ENCODE assay signal across 9 cellular contexts in the genomic region with DNA sequence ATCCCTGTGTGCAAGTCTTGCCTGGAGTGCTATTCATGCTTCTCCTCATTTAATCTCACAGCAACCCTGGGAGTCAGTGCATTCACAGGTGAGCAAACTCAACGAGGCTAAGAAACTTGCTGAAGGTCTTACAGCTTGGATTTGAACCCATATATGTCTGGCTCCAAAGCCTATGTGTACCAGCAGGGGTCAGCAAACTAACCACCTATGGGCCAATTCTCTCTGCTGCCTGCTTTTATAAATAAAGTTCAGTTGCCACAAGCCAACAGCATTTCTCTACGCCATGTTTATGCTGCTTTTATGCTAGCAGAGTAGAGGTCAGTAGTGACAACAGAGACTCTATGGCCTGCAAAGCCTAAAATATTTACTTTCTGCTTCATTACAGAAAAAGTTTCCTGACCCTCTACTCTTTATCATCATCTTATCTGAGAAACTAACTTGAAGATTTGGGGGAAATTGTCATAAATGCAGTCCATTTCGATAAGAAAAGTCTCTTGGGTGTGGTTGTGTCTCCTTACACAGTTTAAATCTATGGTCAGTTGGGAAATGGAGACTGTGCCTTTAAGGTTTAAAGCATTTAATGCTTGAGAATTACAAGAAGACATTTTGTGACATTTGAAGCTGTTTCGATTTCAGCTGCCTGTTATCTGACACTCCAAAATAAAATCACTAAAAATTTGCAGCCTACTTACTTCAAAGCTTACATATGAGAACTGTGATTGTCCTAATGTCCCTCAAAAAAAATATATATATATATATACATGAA.
DNase-seq lines count a peak whose midpoint lies in the region; ATAC-seq and TF ChIP-seq lines count a peak whose summit lies in the region.
"Had no signal": no experiment of that assay in that cellular context is flagged by ENCODE, and none has a peak within 500 bp of the region (broad histone marks: within the 10 kb centered on the region; RNA-seq: fewer than 3 reads in every experiment).

No MANE protein-coding gene starts in this region.

- H3K27me3 Mint-ChIP-seq in activated T-cell treated with anti-CD3 and anti-CD28 coated beads, Interleukin-2, amount 50 U/mL, for 4 hours (ENCODE audit: low read depth) = no peaks in the 10 kb centered on the region
- H3K27me3 Mint-ChIP-seq: IgD-negative memory B cell had no signal

- H3K4me3 Mint-ChIP-seq in activated T-cell treated with anti-CD3 and anti-CD28 coated beads, Interleukin-2, amount 50 U/mL, for 4 hours = no peak overlapping the region
- H3K4me3 Mint-ChIP-seq: IgD-negative memory B cell had no signal

- no peaks in the 10 kb centered on the region for H3K9me3 Mint-ChIP-seq in activated T-cell treated with anti-CD3 and anti-CD28 coated beads, Interleukin-2, amount 50 U/mL, for 4 hours
- H3K9me3 Mint-ChIP-seq: IgD-negative memory B cell had no signal

- no peaks in the 10 kb centered on the region for H3K36me3 Mint-ChIP-seq in activated T-cell treated with anti-CD3 and anti-CD28 coated beads, Interleukin-2, amount 50 U/mL, for 4 hours (ENCODE audit: insufficient read depth)
- H3K36me3 Mint-ChIP-seq: IgD-negative memory B cell had no signal

- ATAC-seq in HG02884 (IDR thresholded peaks at IDR 0.05; ENCODE audit: unreplicated experiment) = peak; percentile 78
- no peak for ATAC-seq in activated T-cell treated with anti-CD3 and anti-CD28 coated beads, Interleukin-2, amount 50 U/mL, for 4 hours

- TF ChIP-seq CTCF in GM12872 (IDR thresholded peaks at IDR 0.05; ENCODE audit: insufficient read depth, low read depth, low read length) = peak; percentile 78

- DNase-seq in ACHN (peak; percentile 41), RKO (ENCODE audit: low spot score) (peak; percentile 53), foreskin melanocyte (peak; percentile 50), NCI-H1048 (lab: John Stamatoyannopoulos, UW) (no peak), G401 (ENCODE audit: low spot score) (no peak)
- no peak for DNase-seq in activated T-cell treated with anti-CD3 and anti-CD28 coated beads, Interleukin-2, amount 50 U/mL, for 4 hours

- no peaks in the 10 kb centered on the region for H3K4me1 Mint-ChIP-seq in activated T-cell treated with anti-CD3 and anti-CD28 coated beads, Interleukin-2, amount 50 U/mL, for 4 hours (ENCODE audit: low read depth)
- H3K4me1 Mint-ChIP-seq: IgD-negative memory B cell had no signal

- in situ Hi-C loops in ACHN (cut with HindIII; ENCODE audit: low pct_ligation_motif_present, low pct_unique_long_range_greater_than_20kb, low sequenced_read_pairs) = no loop called here
- in situ Hi-C loops in G401 (cut with HindIII; ENCODE audit: low sequenced_read_pairs) = loop anchor here (25.0 kb wide), 1 partner anchor 365 kb away; no protein-coding TSS in a partner anchor

Comparison
In these comparisons a context has a peak if more than half of its experiments do, and no peak if none do; other contexts are left out.
1. DNase-seq: peak in ACHN (single experiment), RKO (single experiment) and foreskin melanocyte (single experiment); none in NCI-H1048 (single experiment), G401 (single experiment) and activated T-cell treated with anti-CD3 and anti-CD28 coated beads, Interleukin-2, amount 50 U/mL, for 4 hours (single experiment).